ENCODE assay signal across 17 cellular contexts in the genomic region with DNA sequence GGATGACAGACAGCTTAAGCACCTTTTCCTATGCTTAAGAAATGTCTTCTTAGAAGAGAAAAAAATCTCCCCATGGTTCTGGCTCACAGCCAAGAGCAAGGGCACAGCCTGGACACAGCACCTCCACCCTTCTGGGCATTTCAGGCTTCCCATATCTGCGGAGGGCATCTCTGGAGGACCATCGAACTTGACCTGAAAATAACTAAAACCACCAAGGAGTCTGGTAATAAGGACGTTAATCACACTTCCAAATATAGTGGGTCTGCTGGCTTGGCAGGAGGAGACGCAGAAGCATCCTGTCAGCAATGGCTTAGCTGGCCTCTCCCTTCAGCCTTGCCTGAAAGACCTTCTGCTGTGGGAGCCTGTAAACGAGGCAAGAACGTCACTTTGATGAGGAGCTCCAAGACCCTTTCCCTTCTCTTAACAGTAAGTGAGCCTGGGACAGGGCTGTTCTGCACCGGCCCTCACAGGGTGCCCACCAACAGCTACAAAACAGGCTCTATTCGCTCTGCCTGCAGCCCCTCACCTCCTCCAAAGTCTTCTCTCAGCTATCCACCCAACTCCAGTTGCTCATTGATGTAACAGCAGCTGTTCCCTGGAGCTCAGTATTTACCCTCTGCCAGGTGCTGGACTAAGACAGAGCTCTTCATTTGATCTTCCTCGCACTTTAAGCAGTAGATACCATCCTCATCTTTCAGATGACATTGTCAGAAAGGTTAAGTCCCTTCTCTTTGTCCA. TPM values are rescaled to one million over a fixed set of nuclear protein-coding genes. Genes with fewer than 3 reads are reported as not detected.
DNase-seq lines count a peak whose midpoint lies in the region; ATAC-seq and TF ChIP-seq lines count a peak whose summit lies in the region.
"Had no signal": no experiment of that assay in that cellular context is flagged by ENCODE, and none has a peak within 500 bp of the region (broad histone marks: within the 10 kb centered on the region; RNA-seq: fewer than 3 reads in every experiment).

No MANE protein-coding gene starts in this region.

- H3K27me3 Mint-ChIP-seq in natural killer cell treated with Interleukin-12 subunit alpha and Interleukin-12 subunit beta and Interleukin-15 and Interleukin-18, amount 100 ng/mL, for 72 hours: no peaks in the 10 kb centered on the region
- H3K27me3 Mint-ChIP-seq: CD8-positive, alpha-beta memory T cell; dendritic cell treated with granulocyte-macrophage colony-stimulating factor and Interleukin-4, amounts not matched to agents 40 ng/mL and 50 ng/mL, for 4 days; naive thymus-derived CD4-positive, alpha-beta T cell had no signal

- H3K9me3 ChIP-seq in esophagus muscularis mucosa: no peaks in the 10 kb centered on the region
- H3K9me3 ChIP-seq in WERI-Rb-1 (ENCODE audit: severe bottlenecking): no peaks in the 10 kb centered on the region

- no peak for TF ChIP-seq POLR2A in esophagus muscularis mucosa (IDR thresholded peaks at IDR 0.05; ENCODE audit: low read depth)

- peaks cover 10% of the 10 kb centered on the region for H3K36me3 Mint-ChIP-seq in natural killer cell treated with Interleukin-12 subunit alpha and Interleukin-12 subunit beta and Interleukin-15 and Interleukin-18, amount 100 ng/mL, for 72 hours

- 52% methylated on average over 9 of the region's 9 CpGs for WGBS in esophagus muscularis mucosa

- no peak for TF ChIP-seq CTCF in fibroblast of villous mesenchyme (IDR thresholded peaks at IDR 0.05; ENCODE audit: insufficient read depth, low read depth, low read length)
- no peak for TF ChIP-seq CTCF in esophagus muscularis mucosa (IDR thresholded peaks at IDR 0.05)
- TF ChIP-seq CTCF in WERI-Rb-1 (IDR thresholded peaks at IDR 0.05; ENCODE audit: low read depth, low read length): no peak

- DNase-seq in NCI-H146 (lab: John Stamatoyannopoulos, UW) (peak; percentile 7), NCI-H146 treated with DMSO at 0.1 percent for 48 hours (lab: John Stamatoyannopoulos, UW; ENCODE audit: unreplicated experiment) (no peak), NCI-H2171 (lab: John Stamatoyannopoulos, UW) (peak; percentile 36), fibroblast of villous mesenchyme (ENCODE audit: low read depth) (peak; percentile 23), esophagus muscularis mucosa (ENCODE audit: extremely low spot score) (no peak), WERI-Rb-1 (no peak), C1 segment of cervical spinal cord (lab: John Stamatoyannopoulos, UW) (no peak)
- DNase-seq in natural killer cell treated with Interleukin-12 subunit alpha and Interleukin-12 subunit beta and Interleukin-15 and Interleukin-18, amount 100 ng/mL, for 72 hours (ENCODE audit: low spot score): no peak
- DNase-seq: 8988T; CD8-positive, alpha-beta memory T cell; HFFc6; hypothalamus; naive thymus-derived CD4-positive, alpha-beta T cell; NCI-H187 had no signal

- H3K27ac ChIP-seq in esophagus muscularis mucosa (replicated peaks in 1 of 4) (peak overlapping the region in 1 of 4 donors; percentile 10), WERI-Rb-1 (no peak overlapping the region)

- TF ChIP-seq EP300 in esophagus muscularis mucosa (IDR thresholded peaks at IDR 0.05): no peak

- H3K4me1 ChIP-seq in esophagus muscularis mucosa: peaks cover 20 to 33% (median 27%) of the 10 kb centered on the region in 4 donors

- H3K4me1 Mint-ChIP-seq in natural killer cell treated with Interleukin-12 subunit alpha and Interleukin-12 subunit beta and Interleukin-15 and Interleukin-18, amount 100 ng/mL, for 72 hours (ENCODE audit: low read depth in 2 of 2): peaks cover 72 to 76% of the 10 kb centered on the region in 2 donors

- H3K9me3 Mint-ChIP-seq in natural killer cell treated with Interleukin-12 subunit alpha and Interleukin-12 subunit beta and Interleukin-15 and Interleukin-18, amount 100 ng/mL, for 72 hours: no peaks in the 10 kb centered on the region
- H3K9me3 Mint-ChIP-seq: activated T-helper 2 cell treated with anti-CD3 and anti-CD28 coated beads, Interferon-gamma antibody, Interleukin-2, Interleukin-4, amounts not matched to agents 10 μg/mL and 5 μg/mL and 100 μg/mL, durations not matched to agents 14 hours and 24 hours and 36 hours; CD8-positive, alpha-beta memory T cell; dendritic cell treated with granulocyte-macrophage colony-stimulating factor and Interleukin-4, amounts not matched to agents 40 ng/mL and 50 ng/mL, for 4 days; HFFc6; naive thymus-derived CD4-positive, alpha-beta T cell had no signal

- H3K27me3 ChIP-seq in esophagus muscularis mucosa (no peaks in the 10 kb centered on the region), WERI-Rb-1 (ENCODE audit: insufficient read depth, low read depth, severe bottlenecking) (no peaks in the 10 kb centered on the region)

- H3K4me3 Mint-ChIP-seq in natural killer cell treated with Interleukin-12 subunit alpha and Interleukin-12 subunit beta and Interleukin-15 and Interleukin-18, amount 100 ng/mL, for 72 hours: no peak overlapping the region
- H3K4me3 Mint-ChIP-seq: dendritic cell treated with granulocyte-macrophage colony-stimulating factor and Interleukin-4, amounts not matched to agents 40 ng/mL and 50 ng/mL, for 4 days; HFFc6 had no signal

- ATAC-seq in natural killer cell treated with Interleukin-12 subunit alpha and Interleukin-12 subunit beta and Interleukin-15 and Interleukin-18, amount 100 ng/mL, for 72 hours: no peak
- ATAC-seq: esophagus mucosa; naive thymus-derived CD4-positive, alpha-beta T cell had no signal

- H3K36me3 ChIP-seq in esophagus muscularis mucosa (peaks cover 10 to 30% (median 28%) of the 10 kb centered on the region in 4 donors), WERI-Rb-1 (peaks cover 20% of the 10 kb centered on the region)

- intact Hi-C loops in esophagus muscularis mucosa (cut with DNase I): no loop called here

- H3K27ac Mint-ChIP-seq in natural killer cell treated with Interleukin-12 subunit alpha and Interleukin-12 subunit beta and Interleukin-15 and Interleukin-18, amount 100 ng/mL, for 72 hours: peak overlapping the region; percentile 13 to 81
- H3K27ac Mint-ChIP-seq: activated T-helper 2 cell treated with anti-CD3 and anti-CD28 coated beads, Interferon-gamma antibody, Interleukin-2, Interleukin-4, amounts not matched to agents 10 μg/mL and 5 μg/mL and 100 μg/mL, durations not matched to agents 14 hours and 24 hours and 36 hours; HFFc6 had no signal

- H3K4me3 ChIP-seq in fibroblast of villous mesenchyme (ENCODE audit: low read depth, low read length) (no peak overlapping the region), esophagus muscularis mucosa (no peak overlapping the region), WERI-Rb-1 (ENCODE audit: low read depth, low read length) (no peak overlapping the region)

RNA-seq across cellular contexts. Expression of gene SETD3, which starts 13.2 kb away (rescaled TPM):
- total RNA-seq in fibroblast of villous mesenchyme: 44.1 and 57.0 TPM in 2 replicates
- 10 to 100 TPM; 80.6 to 96.7 TPM for total RNA-seq in natural killer cell treated with Interleukin-12 subunit alpha and Interleukin-12 subunit beta and Interleukin-15 and Interleukin-18, amount 100 ng/mL, for 72 hours
- total RNA-seq in esophagus muscularis mucosa: 100 to 1,000 TPM; 135 to 170 (median 148) TPM

RNA-seq across cellular contexts. Expression of gene CCNK, which starts 13.7 kb away (rescaled TPM):
- total RNA-seq in fibroblast of villous mesenchyme: 20.9 and 38.4 TPM in 2 replicates
- total RNA-seq in natural killer cell treated with Interleukin-12 subunit alpha and Interleukin-12 subunit beta and Interleukin-15 and Interleukin-18, amount 100 ng/mL, for 72 hours: 100 to 1,000 TPM in 1 of 2 donors, 10 to 100 TPM in 1; 78.6 to 105 TPM
- 10 to 100 TPM; 10.4 to 21.2 (median 16.5) TPM for total RNA-seq in esophagus muscularis mucosa

Comparison
In these comparisons a context has a peak if more than half of its experiments do, and no peak if none do; other contexts are left out.
1. DNase-seq: peak in NCI-H146 (single experiment), NCI-H2171 (single experiment) and fibroblast of villous mesenchyme (single experiment); none in NCI-H146 treated with DMSO at 0.1 percent for 48 hours (single experiment), natural killer cell treated with Interleukin-12 subunit alpha and Interleukin-12 subunit beta and Interleukin-15 and Interleukin-18, amount 100 ng/mL, for 72 hours (single experiment), esophagus muscularis mucosa (single experiment), WERI-Rb-1 (single experiment) and C1 segment of cervical spinal cord (0 of 14).